ENCODE assay signal across 9 cellular contexts in genomic region chr2:10847008-10847407, GRCh38.
"Had no signal": no experiment of that assay in that cellular context is flagged by ENCODE, and none has a peak within 500 bp of the region (broad histone marks: within the 10 kb centered on the region; RNA-seq: fewer than 3 reads in every experiment).

No MANE protein-coding gene starts in this region.

- DNase-seq: activated CD4-positive, alpha-beta T cell treated with anti-CD3 and anti-CD28 coated beads for 48 hours; activated CD8-positive, alpha-beta memory T cell treated with anti-CD3 and anti-CD28 coated beads, Interleukin-2, amount 50 U/mL, for 48 hours; activated CD8-positive, alpha-beta T cell treated with anti-CD3 and anti-CD28 coated beads, Interleukin-2, amount 10 ng/mL, durations not matched to agents 7 days and 5 days; activated naive CD4-positive, alpha-beta T cell treated with Interleukin-2 at 50 U/mL for 16 hours; central memory CD4-positive, alpha-beta T cell; cortex of kidney; effector memory CD4-positive, alpha-beta T cell had no signal

- ATAC-seq: activated CD8-positive, alpha-beta T cell treated with anti-CD3 and anti-CD28 coated beads, Interleukin-2, amount 10 ng/mL, durations not matched to agents 7 days and 5 days; stimulated activated effector memory CD8-positive, alpha-beta T cell treated with anti-CD3 and anti-CD28 coated beads, Interleukin-12 subunit alpha, Interleukin-12 subunit beta, amount 100 ng/mL, for 72 hours had no signal

- H3K4me3 ChIP-seq: smooth muscle cell had no signal

- H3K4me2 ChIP-seq: smooth muscle cell had no signal
